ENCODE assay signal across 13 cellular contexts in the genomic region with DNA sequence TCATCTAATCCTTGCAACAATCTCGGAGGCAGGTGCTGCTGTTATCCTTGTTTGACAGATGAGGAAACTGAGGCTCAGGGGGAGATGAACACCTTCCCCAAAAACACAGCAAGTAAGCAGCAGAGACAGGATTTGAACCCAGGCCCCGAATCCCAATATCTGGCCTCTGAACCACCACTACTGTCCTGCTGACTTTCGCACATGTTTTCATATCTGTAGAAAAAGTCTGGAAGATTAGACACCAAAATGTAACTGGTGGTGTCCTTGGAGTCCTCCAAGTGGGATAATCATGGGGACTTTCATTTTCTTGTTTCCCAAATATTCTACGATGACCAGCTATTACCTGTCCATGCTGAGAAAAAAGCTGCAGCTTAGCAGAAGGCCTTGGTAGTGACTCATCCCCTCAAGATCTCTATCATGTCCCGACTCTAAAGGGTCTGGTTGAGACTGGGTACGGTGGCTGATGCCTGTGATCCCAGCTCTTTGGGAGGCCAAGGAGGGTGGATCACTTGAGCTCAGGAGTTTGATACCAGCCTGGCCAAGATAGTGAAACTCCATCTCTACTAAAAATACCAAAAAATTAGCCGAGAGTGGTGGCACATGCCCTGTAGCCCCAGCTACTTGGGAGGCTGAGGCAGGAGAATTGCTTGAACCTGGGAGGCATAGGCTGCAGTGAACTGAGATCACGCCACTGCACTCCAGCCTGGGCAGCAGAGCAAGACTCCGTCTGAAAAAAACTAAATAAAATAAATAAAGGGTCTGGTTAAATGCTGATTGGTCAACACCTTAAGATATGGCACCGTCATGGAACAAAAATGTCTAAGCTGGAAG. TPM values are rescaled to one million over a fixed set of nuclear protein-coding genes. Genes with fewer than 3 reads are reported as not detected.
DNase-seq lines count a peak whose midpoint lies in the region; ATAC-seq, FAIRE-seq and TF ChIP-seq lines count a peak whose summit lies in the region.
"Had no signal": no experiment of that assay in that cellular context is flagged by ENCODE, and none has a peak within 500 bp of the region (broad histone marks: within the 10 kb centered on the region; RNA-seq: fewer than 3 reads in every experiment).

No MANE protein-coding gene starts in this region.

- H3K79me2 ChIP-seq in smooth muscle cell (ENCODE audit: low read depth), result no peaks in the 10 kb centered on the region
- H3K79me2 ChIP-seq: parathyroid adenoma had no signal

- H3K36me3 ChIP-seq in SJSA1, result no peaks in the 10 kb centered on the region
- H3K36me3 ChIP-seq in smooth muscle cell (ENCODE audit: low read depth), result no peaks in the 10 kb centered on the region

- 63% methylated on average over 10 of the region's 10 CpGs for WGBS in smooth muscle cell (ENCODE audit: low lambda C conversion rate)

- no peaks in the 10 kb centered on the region for H3F3A ChIP-seq in smooth muscle cell (ENCODE audit: low read depth)

- H3K4me3 Mint-ChIP-seq in T-helper 17 cell, result no peak overlapping the region
- H3K4me3 Mint-ChIP-seq: T-cell had no signal

- H3K4me1 ChIP-seq in SJSA1 (replicated peaks), result peaks cover 17% of the 10 kb centered on the region
- H3K4me1 ChIP-seq in foreskin keratinocyte, result peaks cover 8% of the 10 kb centered on the region
- H3K4me1 ChIP-seq in smooth muscle cell (ENCODE audit: low read depth), result no peaks in the 10 kb centered on the region
- H3K4me1 ChIP-seq: parathyroid adenoma had no signal

- TF ChIP-seq CTCF in foreskin keratinocyte (conservative IDR thresholded peaks at IDR 0.05), result no peak
- TF ChIP-seq CTCF in smooth muscle cell (IDR thresholded peaks at IDR 0.05; ENCODE audit: borderline replicate concordance, insufficient read depth, poor library complexity, severe bottlenecking), result no peak

- peak; percentile 49 for ATAC-seq in foreskin keratinocyte
- no peak for ATAC-seq in T-helper 17 cell
- ATAC-seq: T-cell had no signal

- no peak overlapping the region for H2AFZ ChIP-seq in smooth muscle cell (ENCODE audit: low read depth)
- H2AFZ ChIP-seq: parathyroid adenoma had no signal

- H4K20me1 ChIP-seq in smooth muscle cell (ENCODE audit: low read depth), result no peaks in the 10 kb centered on the region

- H3K4me2 ChIP-seq in smooth muscle cell, result peak overlapping the region; percentile 57

- H3K9ac ChIP-seq in smooth muscle cell (ENCODE audit: low read depth), result peak overlapping the region; percentile 82
- H3K9ac ChIP-seq: parathyroid adenoma had no signal

- H3K4me1 Mint-ChIP-seq in T-helper 17 cell, result peaks cover 7% of the 10 kb centered on the region

- peak overlapping the region; percentile 5; the same call in 1 of the 2 replicates for H3K4me3 ChIP-seq in SJSA1
- no peak overlapping the region for H3K4me3 ChIP-seq in smooth muscle cell

- H3K27me3 Mint-ChIP-seq in T-helper 17 cell, result no peaks in the 10 kb centered on the region
- H3K27me3 Mint-ChIP-seq: T-cell had no signal

- no peak for FAIRE-seq in GM19239 (lab: Jason Lieb, UNC)

- H3K27ac Mint-ChIP-seq in T-helper 17 cell, result no peak overlapping the region

- H3K9me3 ChIP-seq in SJSA1 (replicated peaks) (0 out of 2 replicates have a peak, but pooled peaks cover 7% of the 10 kb centered on the region), smooth muscle cell (replicated peaks; ENCODE audit: low read depth) (no peaks in the 10 kb centered on the region), T-helper 17 cell (ENCODE audit: control insufficient read depth, low read length, poor library complexity, severe bottlenecking) (no peaks in the 10 kb centered on the region)

- H3K27ac ChIP-seq in SJSA1 (peak overlapping the region; percentile 92), foreskin keratinocyte (no peak overlapping the region), smooth muscle cell (ENCODE audit: low read depth) (peak overlapping the region; percentile 94)
- H3K27ac ChIP-seq: parathyroid adenoma had no signal

- no peaks in the 10 kb centered on the region for H3K36me3 Mint-ChIP-seq in T-helper 17 cell (ENCODE audit: low read depth)

- peak; percentile 85 for DNase-seq in ELR (ENCODE audit: low read depth)
- DNase-seq in SJSA1 (ENCODE audit: low read depth in 1 of 2, low spot score in 2 of 2), result peak; percentile 52 to 64
- DNase-seq in foreskin keratinocyte, result peak in 1 of 2 donors; percentile 60
- no peak for DNase-seq in smooth muscle cell (lab: John Stamatoyannopoulos, UW; ENCODE audit: unreplicated experiment)
- no peak for DNase-seq in iPS-NIHi11 (ENCODE audit: low spot score)
- DNase-seq in GM19239 (ENCODE audit: insufficient read length, low spot score), result no peak
- no peak for DNase-seq in T-helper 17 cell
- no peak for DNase-seq in NCI-H526 (lab: John Stamatoyannopoulos, UW)
- DNase-seq: activated naive CD4-positive, alpha-beta T cell treated with anti-CD3 and anti-CD28 coated beads, Interleukin-2, amount 50 U/mL, for 16 hours; DND-41; NCI-H1092 treated with DMSO at 0.1 percent for 48 hours had no signal

- H3K27me3 ChIP-seq in SJSA1 (replicated peaks), result no peaks in the 10 kb centered on the region
- H3K27me3 ChIP-seq in foreskin keratinocyte, result no peaks in the 10 kb centered on the region
- no peaks in the 10 kb centered on the region for H3K27me3 ChIP-seq in smooth muscle cell (ENCODE audit: low read depth)

RNA-seq across cellular contexts. Expression of a gene that starts 8.6 kb away (rescaled TPM):
- 2.8 and 4.7 TPM in 2 replicates for total RNA-seq in SJSA1 (2014; rRNA removed; shearing (Covaris generic))
- total RNA-seq in foreskin keratinocyte (5.6 and 7.1 TPM in 2 replicates), smooth muscle cell (1.9 and 3.4 TPM in 2 replicates), T-helper 17 cell (1 to 10 TPM; 4.6 to 5.0 TPM)
- polyA plus RNA-seq in foreskin keratinocyte (2.8 and 3.4 TPM in 2 replicates), smooth muscle cell (2.8 and 3.3 TPM in 2 replicates)

RNA-seq across cellular contexts. Expression of a gene that starts 31.7 kb away (rescaled TPM):
- total RNA-seq in SJSA1 (2014; rRNA removed; shearing (Covaris generic)), result 23.5 and 33.0 TPM in 2 replicates
- 32.4 and 34.2 TPM in 2 replicates for total RNA-seq in foreskin keratinocyte
- polyA plus RNA-seq in foreskin keratinocyte, result 8.7 and 10.7 TPM in 2 replicates
- 21.4 and 26.8 TPM in 2 replicates for total RNA-seq in smooth muscle cell
- 13.9 and 19.5 TPM in 2 replicates for polyA plus RNA-seq in smooth muscle cell
- total RNA-seq in T-helper 17 cell, result 10 to 100 TPM; 56.3 to 63.7 TPM

RNA-seq across cellular contexts. Expression of a gene that starts 57.8 kb away (rescaled TPM):
- total RNA-seq in SJSA1 (2014; rRNA removed; shearing (Covaris generic)), result 46.7 and 112 TPM in 2 replicates
- total RNA-seq in foreskin keratinocyte (114 and 115 TPM in 2 replicates), smooth muscle cell (111 and 117 TPM in 2 replicates), T-helper 17 cell (10 to 100 TPM; 52.4 to 53.8 TPM)
- polyA plus RNA-seq in foreskin keratinocyte (201 and 208 TPM in 2 replicates), smooth muscle cell (228 and 231 TPM in 2 replicates)

Comparison
In these comparisons a context has a peak if more than half of its experiments do, and no peak if none do; other contexts are left out.
1. DNase-seq: peak in ELR (single experiment) and SJSA1 (2 of 2); none in smooth muscle cell (single experiment), iPS-NIHi11 (single experiment), GM19239 (single experiment), T-helper 17 cell (0 of 3) and NCI-H526 (0 of 2).